17 cellular contexts compared by ENCODE assay signal in the genomic region with DNA sequence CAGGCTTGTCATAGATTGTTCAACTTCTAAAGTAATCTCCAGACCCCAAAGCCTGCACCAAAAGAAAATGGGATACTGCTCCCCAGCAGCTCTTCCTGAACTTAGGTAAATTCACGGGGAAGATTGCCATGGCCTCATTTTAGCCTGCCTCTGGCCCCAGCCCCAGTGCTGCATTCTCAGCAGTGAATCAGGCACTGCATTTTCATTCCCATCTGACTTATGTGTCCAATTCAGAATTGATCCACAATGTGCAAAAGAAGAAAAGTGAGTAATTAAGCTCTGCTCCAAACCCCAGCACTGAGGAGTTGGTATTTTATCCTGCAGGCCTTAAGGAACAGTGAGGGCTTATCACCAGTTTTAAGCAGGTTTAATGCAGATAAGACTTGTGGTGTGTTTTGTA.
"Had no signal": no experiment of that assay in that cellular context is flagged by ENCODE, and none has a peak within 500 bp of the region (broad histone marks: within the 10 kb centered on the region; RNA-seq: fewer than 3 reads in every experiment).

No MANE protein-coding gene starts in this region.

- H3K4me3 Mint-ChIP-seq: activated CD4-positive, alpha-beta T cell treated with anti-CD3 and anti-CD28 coated beads, Interleukin-2, amount 10 ng/mL, durations not matched to agents 24 days and 14 days; activated CD8-positive, alpha-beta T cell treated with anti-CD3 and anti-CD28 coated beads for 36 hours; activated naive CD4-positive, alpha-beta T cell treated with anti-CD3 and anti-CD28 coated beads for 36 hours; activated T-cell treated with anti-CD3 and anti-CD28 coated beads, Interleukin-2, amount 50 U/mL, for 24 hours; stimulated activated naive CD8-positive, alpha-beta T cell treated with anti-CD3 and anti-CD28 coated beads, Interleukin-15, Interleukin-2, amounts not matched to agents 100 ng/mL and 50 ng/mL, for 24 hours had no signal

- ATAC-seq: activated CD8-positive, alpha-beta T cell treated with anti-CD3 and anti-CD28 coated beads for 36 hours; esophagus mucosa; left cardiac atrium had no signal

- H3K4me3 ChIP-seq: hepatocyte, lung, tibial nerve, uterus had no signal

- DNase-seq: activated CD4-positive, alpha-beta T cell treated with anti-CD3 and anti-CD28 coated beads, Interleukin-2, amount 10 ng/mL, durations not matched to agents 24 days and 14 days; activated CD8-positive, alpha-beta T cell treated with anti-CD3 and anti-CD28 coated beads for 36 hours; activated naive CD4-positive, alpha-beta T cell treated with anti-CD3 and anti-CD28 coated beads for 36 hours; activated T-cell treated with anti-CD3 and anti-CD28 coated beads, Interleukin-2, amount 50 U/mL, for 24 hours; brain microvascular endothelial cell; cortex of kidney; effector CD4-positive, alpha-beta T cell; left cardiac atrium; T1000; uterus had no signal

- H3K4me2 ChIP-seq: hepatocyte had no signal

- H3K36me3 ChIP-seq: brain microvascular endothelial cell, tibial nerve, uterus had no signal

- H3K4me1 Mint-ChIP-seq: activated CD4-positive, alpha-beta T cell treated with anti-CD3 and anti-CD28 coated beads, Interleukin-2, amount 10 ng/mL, durations not matched to agents 24 days and 14 days had no signal

- H3K27ac Mint-ChIP-seq: activated CD4-positive, alpha-beta T cell treated with anti-CD3 and anti-CD28 coated beads, Interleukin-2, amount 10 ng/mL, durations not matched to agents 24 days and 14 days; activated CD8-positive, alpha-beta T cell treated with anti-CD3 and anti-CD28 coated beads for 36 hours; activated naive CD4-positive, alpha-beta T cell treated with anti-CD3 and anti-CD28 coated beads for 36 hours; activated T-cell treated with anti-CD3 and anti-CD28 coated beads, Interleukin-2, amount 50 U/mL, for 24 hours; activated T-helper 2 cell treated with anti-CD3 and anti-CD28 coated beads, Interferon-gamma antibody, Interleukin-2, Interleukin-4, amounts not matched to agents 10 μg/mL and 5 μg/mL and 100 μg/mL, durations not matched to agents 14 hours and 24 hours and 36 hours; progenitor cell of endocrine pancreas; stimulated activated naive CD8-positive, alpha-beta T cell treated with anti-CD3 and anti-CD28 coated beads, Interleukin-15, Interleukin-2, amounts not matched to agents 100 ng/mL and 50 ng/mL, for 24 hours had no signal

- H3K27ac ChIP-seq: brain microvascular endothelial cell, hepatocyte had no signal

- H3K27me3 Mint-ChIP-seq: activated CD8-positive, alpha-beta T cell treated with anti-CD3 and anti-CD28 coated beads for 36 hours; activated T-cell treated with anti-CD3 and anti-CD28 coated beads, Interleukin-2, amount 50 U/mL, for 24 hours; stimulated activated naive CD8-positive, alpha-beta T cell treated with anti-CD3 and anti-CD28 coated beads, Interleukin-15, Interleukin-2, amounts not matched to agents 100 ng/mL and 50 ng/mL, for 24 hours had no signal

- H3K9me3 ChIP-seq: tibial nerve, uterus had no signal

- H2AFZ ChIP-seq: hepatocyte had no signal

- H3K27me3 ChIP-seq: brain microvascular endothelial cell, hepatocyte, tibial nerve, uterus had no signal

- H3K79me2 ChIP-seq: hepatocyte had no signal

- H3K9me3 Mint-ChIP-seq: activated CD4-positive, alpha-beta T cell treated with anti-CD3 and anti-CD28 coated beads, Interleukin-2, amount 10 ng/mL, durations not matched to agents 24 days and 14 days; activated CD8-positive, alpha-beta T cell treated with anti-CD3 and anti-CD28 coated beads for 36 hours; activated naive CD4-positive, alpha-beta T cell treated with anti-CD3 and anti-CD28 coated beads for 36 hours; activated T-cell treated with anti-CD3 and anti-CD28 coated beads, Interleukin-2, amount 50 U/mL, for 24 hours; activated T-helper 2 cell treated with anti-CD3 and anti-CD28 coated beads, Interferon-gamma antibody, Interleukin-2, Interleukin-4, amounts not matched to agents 10 μg/mL and 5 μg/mL and 100 μg/mL, durations not matched to agents 14 hours and 24 hours and 36 hours; stimulated activated naive CD8-positive, alpha-beta T cell treated with anti-CD3 and anti-CD28 coated beads, Interleukin-15, Interleukin-2, amounts not matched to agents 100 ng/mL and 50 ng/mL, for 24 hours had no signal
